In genomic region chr3:101675709-101676218, GRCh38 we compare ENCODE assay signal across 7 cellular contexts. TPM values are rescaled to one million over a fixed set of nuclear protein-coding genes. Genes with fewer than 3 reads are reported as not detected.
A peak's percentile ranks its signal among the peaks of the same experiment; 100 is the strongest.
DNase-seq lines count a peak whose midpoint lies in the region; ATAC-seq, FAIRE-seq and TF ChIP-seq lines count a peak whose summit lies in the region.

No MANE protein-coding gene starts in this region.

- H3K4me3 Mint-ChIP-seq in astrocyte (ENCODE audit: unreplicated experiment) = peak overlapping the region; percentile 95

- H3K9me3 ChIP-seq in HUES64 (ENCODE audit: insufficient read depth, low read depth, low read length) = no peaks in the 10 kb centered on the region; the same call in 1 of the 2 replicates
- no peaks in the 10 kb centered on the region for H3K9me3 ChIP-seq in astrocyte (ENCODE audit: insufficient read depth, low read depth, low read length)
- H3K9me3 ChIP-seq in kidney (ENCODE audit: control insufficient read depth in 1 of 2, low read length in 2 of 2) = no peaks in the 10 kb centered on the region
- H3K9me3 ChIP-seq in testis = no peaks in the 10 kb centered on the region

- no peaks in the 10 kb centered on the region for H3K27me3 Mint-ChIP-seq in astrocyte (ENCODE audit: low read depth, unreplicated experiment)

- H4K20me1 ChIP-seq in astrocyte (ENCODE audit: insufficient read depth, low read length) = peaks cover 46% of the 10 kb centered on the region

- intact Hi-C loops in kidney (cut with DNase I) = no loop called here
- intact Hi-C loops in testis (cut with DNase I; ENCODE audit: low total_unique reads) = no loop called here

- WGBS in HUES64 = 18% methylated on average over 27 of the region's 27 CpGs
- 2 to 3% methylated on average over 26 to 27 of the region's 27 CpGs for WGBS in testis, 2 donors

- no peaks in the 10 kb centered on the region for H3K9me3 Mint-ChIP-seq in astrocyte (ENCODE audit: unreplicated experiment)

- peaks cover 2% of the 10 kb centered on the region for H3K36me3 Mint-ChIP-seq in astrocyte (ENCODE audit: low read depth, unreplicated experiment)

- H3K4me3 ChIP-seq in HUES64 (ENCODE audit: low read length) (peak overlapping the region; percentile 86), astrocyte (ENCODE audit: insufficient read depth, low read depth, low read length) (peak overlapping the region; percentile 89), kidney (ENCODE audit: low read length in 2 of 2) (peak overlapping the region; percentile 79 to 98), testis (peak overlapping the region; percentile 97 to 98)

- TF ChIP-seq CTCF in astrocyte (IDR thresholded peaks at IDR 0.05; ENCODE audit: insufficient read depth, low read depth, low read length) = no peak
- no peak for TF ChIP-seq CTCF in kidney (IDR thresholded peaks at IDR 0.05; ENCODE audit: borderline replicate concordance, extremely low read depth, insufficient read depth)
- TF ChIP-seq CTCF in testis (IDR thresholded peaks at IDR 0.05) = no peak

- peak overlapping the region; percentile 42 for H2AFZ ChIP-seq in astrocyte (ENCODE audit: low read depth, low read length)

- H3K9ac ChIP-seq in HUES64 (ENCODE audit: low read depth, low read length) (peak overlapping the region; percentile 70), astrocyte (ENCODE audit: low read length) (peak overlapping the region; percentile 97), kidney (ENCODE audit: low read length in 2 of 2) (peak overlapping the region in 1 of 2 donors; percentile 84)

- no peak for FAIRE-seq in astrocyte (lab: Jason Lieb, UNC)
- no peak for FAIRE-seq in kidney (lab: Jason Lieb, UNC)

- TF ChIP-seq POLR2A in testis (IDR thresholded peaks at IDR 0.05) = no peak

- H3K36me3 ChIP-seq in HUES64 (ENCODE audit: insufficient read depth, low read length) = peaks cover 27% of the 10 kb centered on the region
- peaks cover 14% of the 10 kb centered on the region for H3K36me3 ChIP-seq in astrocyte (ENCODE audit: insufficient read depth, low read length)
- peaks cover 5 to 7% of the 10 kb centered on the region in 2 donors for H3K36me3 ChIP-seq in kidney (ENCODE audit: control insufficient read depth in 1 of 2, insufficient read depth in 2 of 2, low read length in 2 of 2)
- no peaks in the 10 kb centered on the region for H3K36me3 ChIP-seq in testis (ENCODE audit: low read depth, missing control alignments)

- H3K79me2 ChIP-seq in astrocyte (ENCODE audit: insufficient read depth, low read length) = peaks cover 56% of the 10 kb centered on the region

- H3K4me1 ChIP-seq in HUES64 (ENCODE audit: insufficient read depth, low read length) = peaks cover 8% of the 10 kb centered on the region
- peaks cover 10% of the 10 kb centered on the region for H3K4me1 ChIP-seq in astrocyte (ENCODE audit: insufficient read depth, low read length)
- peaks cover 12 to 17% of the 10 kb centered on the region in 2 donors for H3K4me1 ChIP-seq in kidney (ENCODE audit: control insufficient read depth in 1 of 2, insufficient read depth in 1 of 2, low read depth in 1 of 2, low read length in 2 of 2)
- peaks cover 18% of the 10 kb centered on the region for H3K4me1 ChIP-seq in testis

- no peaks in the 10 kb centered on the region for H3K27me3 ChIP-seq in HUES64 (ENCODE audit: insufficient read depth, low read length)
- H3K27me3 ChIP-seq in astrocyte (ENCODE audit: insufficient read depth, low read length) = no peaks in the 10 kb centered on the region
- H3K27me3 ChIP-seq in testis = no peaks in the 10 kb centered on the region

- peak overlapping the region; percentile 85 for H3K4me2 ChIP-seq in astrocyte (ENCODE audit: low read length)

- ATAC-seq in GM18517 (IDR thresholded peaks at IDR 0.05; ENCODE audit: unreplicated experiment) = no peak
- ATAC-seq in GM19023 (IDR thresholded peaks at IDR 0.05; ENCODE audit: unreplicated experiment) = no peak

- DNase-seq in astrocyte (ENCODE audit: low read depth) (no peak), kidney (peak; percentile 79), testis (peak; percentile 57), hepatic stellate cell (ENCODE audit: low spot score) (no peak)

- H3K27ac Mint-ChIP-seq in astrocyte (ENCODE audit: unreplicated experiment) = peak overlapping the region; percentile 77

- H3K4me1 Mint-ChIP-seq in astrocyte (ENCODE audit: low read depth, unreplicated experiment) = peaks cover 7% of the 10 kb centered on the region

- H3K27ac ChIP-seq in HUES64 (ENCODE audit: low read depth, low read length) (peak overlapping the region; percentile 82; the same call in 1 of the 2 replicates), astrocyte (ENCODE audit: low read depth, low read length) (peak overlapping the region; percentile 76), kidney (ENCODE audit: low read depth in 2 of 2, low read length in 2 of 2) (peak overlapping the region; percentile 98 to 99), testis (peak overlapping the region; percentile 97)

RNA-seq across cellular contexts. Expression of gene ZBTB11, which starts 1.2 kb away (rescaled TPM):
- polyA plus RNA-seq in HUES64 (2013, experiment 1 of 2) = 7.9 TPM
- 8.2 TPM for polyA plus RNA-seq in HUES64 (2013, experiment 2 of 2)
- total RNA-seq in astrocyte = 19.4 and 20.9 TPM in 2 replicates
- total RNA-seq in kidney = 14.1 TPM
- polyA plus RNA-seq in kidney (ENCODE audit: insufficient read depth, low read depth, low replicate concordance) = 4.7 TPM
- total RNA-seq in testis = 10 to 100 TPM; 32.8 to 37.4 TPM
- polyA plus RNA-seq in testis (ENCODE audit: insufficient read depth, low read depth, low replicate concordance) = 14.8 TPM

RNA-seq across cellular contexts. Expression of gene RPL24, which starts 10.8 kb away (rescaled TPM):
- polyA plus RNA-seq in HUES64 (2013, experiment 1 of 2) = 2,302 TPM
- 2,440 TPM for polyA plus RNA-seq in HUES64 (2013, experiment 2 of 2)
- 939 and 1,022 TPM in 2 replicates for total RNA-seq in astrocyte
- 844 TPM for total RNA-seq in kidney
- 1,595 TPM for polyA plus RNA-seq in kidney (ENCODE audit: insufficient read depth, low read depth, low replicate concordance)
- 100 to 1,000 TPM; 443 to 569 TPM for total RNA-seq in testis
- polyA plus RNA-seq in testis (ENCODE audit: insufficient read depth, low read depth, low replicate concordance) = 682 TPM

RNA-seq across cellular contexts. Expression of gene CEP97, which starts 48.6 kb away (rescaled TPM):
- 6.0 TPM for polyA plus RNA-seq in HUES64 (2013, experiment 1 of 2)
- 7.0 TPM for polyA plus RNA-seq in HUES64 (2013, experiment 2 of 2)
- total RNA-seq in astrocyte (10.1 and 11.5 TPM in 2 replicates), kidney (7.5 TPM), testis (10 to 100 TPM; 22.1 to 26.5 TPM)
- polyA plus RNA-seq in kidney (ENCODE audit: insufficient read depth, low read depth, low replicate concordance) (1.7 TPM), testis (ENCODE audit: insufficient read depth, low read depth, low replicate concordance) (19.3 TPM)

Comparison
In these comparisons a context has a peak if more than half of its experiments do, and no peak if none do; other contexts are left out.
1. DNase-seq: peak in kidney (single experiment) and testis (single experiment); none in astrocyte (single experiment) and hepatic stellate cell (single experiment).
2. Peak in every context shown above with its lines, with median percentiles within 50 percentile points of each other: H3K27ac ChIP-seq and H3K4me3 ChIP-seq.